Comparison of ENCODE assay signal across 8 cellular contexts in genomic region chr1:181044449-181044966, GRCh38. TPM values are rescaled to one million over a fixed set of nuclear protein-coding genes. Genes with fewer than 3 reads are reported as not detected.
A peak's percentile ranks its signal among the peaks of the same experiment; 100 is the strongest.
DNase-seq lines count a peak whose midpoint lies in the region; ATAC-seq and TF ChIP-seq lines count a peak whose summit lies in the region.

No MANE protein-coding gene starts in this region.

- peaks cover 30% of the 10 kb centered on the region for H3K36me3 Mint-ChIP-seq in MCF 10A (ENCODE audit: insufficient read depth, unreplicated experiment)

- no peak overlapping the region for H3K9ac ChIP-seq in IMR-90 (ENCODE audit: low read depth, low read length)

- no peaks in the 10 kb centered on the region for H3K9me3 ChIP-seq in IMR-90 (ENCODE audit: control insufficient read depth, insufficient read depth, low read length)

- no peaks in the 10 kb centered on the region for H3K9me3 Mint-ChIP-seq in MCF 10A (ENCODE audit: unreplicated experiment)

- no peak overlapping the region for H3K4me2 ChIP-seq in IMR-90 (ENCODE audit: low read depth, low read length)

- no peak overlapping the region for H3K23ac ChIP-seq in IMR-90 (ENCODE audit: low read depth, low read length)

- ATAC-seq in GM21447 (IDR thresholded peaks at IDR 0.05; ENCODE audit: unreplicated experiment), result peak; percentile 77
- peak; percentile 29; the same call in 1 of the 2 replicates for ATAC-seq in IMR-90 (ENCODE audit: low read depth)

- CTCF ChIA-PET in IMR-90 (lab: Yijun Ruan, JAX), result interaction anchor here (0.6 kb wide), 1 partner anchor 329 kb away, joined by 8 read pairs; no protein-coding TSS in a partner anchor
- CTCF ChIA-PET in MCF 10A (lab: Yijun Ruan, JAX), result interaction anchor here (0.6 to 7.8 kb wide), 12 partner anchors 9 to 163 kb away, joined by 3 to 58 read pairs (median 4); partner anchors contain the start of gene MR1

- DNase-seq in GM06990 (ENCODE audit: extremely low read depth, insufficient read length) (peak; percentile 39), IMR-90 (peak; percentile 26), MCF 10A (ENCODE audit: unreplicated experiment) (peak; percentile 99), NCI-H510A (lab: John Stamatoyannopoulos, UW) (no peak), DMS 273 treated with DMSO at 0.1 percent for 48 hours (lab: John Stamatoyannopoulos, UW) (no peak), NCI-H2029 (lab: John Stamatoyannopoulos, UW) (no peak)
- peak in 2 of 3 experiments; percentile 22 to 46 for DNase-seq in stimulated activated CD4-positive, alpha-beta T cell treated with anti-CD3 and anti-CD28 coated beads, TNF-alpha, amount 100 ng/mL, for 24 hours (ENCODE audit: low read depth in 3 of 3)

- H3K56ac ChIP-seq in IMR-90 (ENCODE audit: extremely low read depth, insufficient read depth, low read length), result no peak overlapping the region

- no peak overlapping the region for H2BK20ac ChIP-seq in IMR-90 (ENCODE audit: low read depth, low read length)

- peak overlapping the region; percentile 38 for H3K4me3 ChIP-seq in GM06990 (replicated peaks; ENCODE audit: low read depth, low read length)
- H3K4me3 ChIP-seq in IMR-90 (ENCODE audit: insufficient read depth, low read depth, low read length), result no peak overlapping the region

- peak overlapping the region in 1 of 2 experiments; percentile 24; a peak in 1 of 4 replicates for H4K8ac ChIP-seq in IMR-90 (ENCODE audit: low read depth in 2 of 2, low read length in 2 of 2)

- no peak overlapping the region for H3K4ac ChIP-seq in IMR-90 (ENCODE audit: low read depth, low read length)

- dilution Hi-C loops in IMR-90 (cut with HindIII; ENCODE audit: low sequenced_read_pairs, unreplicated experiment), result no loop called here

- H3K4me1 ChIP-seq in IMR-90 (ENCODE audit: control insufficient read depth, insufficient read depth, low read length), result peaks cover 9% of the 10 kb centered on the region

- no peak for TF ChIP-seq RAD21 in IMR-90 (IDR thresholded peaks at IDR 0.05; ENCODE audit: low read length)

- H3K79me1 ChIP-seq in IMR-90 (ENCODE audit: low read depth in 1 of 2, low read length in 2 of 2), result no peaks in the 10 kb centered on the region

- H3K4me1 Mint-ChIP-seq in MCF 10A (ENCODE audit: insufficient read depth, unreplicated experiment), result peaks cover 41% of the 10 kb centered on the region

- H3K27me3 Mint-ChIP-seq in MCF 10A (ENCODE audit: insufficient read depth, unreplicated experiment), result no peaks in the 10 kb centered on the region

- H3K27me3 ChIP-seq in GM06990 (replicated peaks; ENCODE audit: control insufficient read depth, insufficient read depth, low read length) (no peaks in the 10 kb centered on the region), IMR-90 (ENCODE audit: control insufficient read depth, insufficient read depth, low read length) (no peaks in the 10 kb centered on the region)

- 100% methylated on average over 1 of the region's 5 CpGs; no CpG with 5 or more reads in 1 of the 2 experiments for WGBS in IMR-90 (ENCODE audit: extremely low coverage in 2 of 2, insufficient read length in 1 of 2), 2 experiments

- peak overlapping the region; percentile 58 for H3K4me3 Mint-ChIP-seq in MCF 10A (ENCODE audit: unreplicated experiment)

- peak overlapping the region; percentile 30; the same call in 1 of the 2 replicates for H3K18ac ChIP-seq in IMR-90 (ENCODE audit: low read depth, low read length)

- no peak overlapping the region; the same call in 1 of the 2 replicates for H4K91ac ChIP-seq in IMR-90 (ENCODE audit: insufficient read depth, low read depth, low read length)

- TF ChIP-seq CTCF in GM06990 (IDR thresholded peaks at IDR 0.05; ENCODE audit: insufficient read depth, low read length, poor library complexity, severe bottlenecking) (no peak), IMR-90 (conservative IDR thresholded peaks at IDR 0.05; ENCODE audit: low read depth, low read length) (no peak), MCF 10A (IDR thresholded peaks at IDR 0.05; ENCODE audit: unreplicated experiment) (no peak)

- H2BK5ac ChIP-seq in IMR-90 (ENCODE audit: low read depth, low read length, poor library complexity, severe bottlenecking), result no peak overlapping the region

- peak overlapping the region; percentile 88 for H3K27ac Mint-ChIP-seq in MCF 10A (ENCODE audit: low read depth, unreplicated experiment)

- intact Hi-C loops in IMR-90 (cut with micrococcal nuclease), result no loop called here
- intact Hi-C loops in MCF 10A (cut with micrococcal nuclease), result no loop called here

- H2AK9ac ChIP-seq in IMR-90 (replicated peaks; ENCODE audit: low read depth, low read length, poor library complexity), result no peak overlapping the region

- H2AK5ac ChIP-seq in IMR-90 (ENCODE audit: low read depth, low read length), result peak overlapping the region; percentile 4; the same call in 1 of the 2 replicates

- no peak for TF ChIP-seq POLR2A in IMR-90 (IDR thresholded peaks at IDR 0.05; ENCODE audit: low read depth, low read length)

- BruUV-seq in IMR-90 (replicated peaks; lab: Mats Ljungman, UMichigan), result no TSS peak
- BruUV-seq in MCF 10A (replicated peaks; lab: Mats Ljungman, UMichigan), result no TSS peak

- H3K9me1 ChIP-seq in IMR-90 (ENCODE audit: insufficient read depth, low read length), result no peaks in the 10 kb centered on the region

- H3K36me3 ChIP-seq in GM06990 (ENCODE audit: control insufficient read depth, insufficient read depth, low read length), result peaks cover 7% of the 10 kb centered on the region
- H3K36me3 ChIP-seq in IMR-90 (ENCODE audit: control insufficient read depth, insufficient read depth, low read length), result no peaks in the 10 kb centered on the region

- H4K20me1 ChIP-seq in IMR-90 (ENCODE audit: insufficient read depth, low read length), result no peaks in the 10 kb centered on the region

- H4K5ac ChIP-seq in IMR-90 (ENCODE audit: low read depth, low read length), result no peak overlapping the region

- POLR2A ChIA-PET in IMR-90 (lab: Charles Lee; ENCODE audit: unreplicated experiment), result interaction anchor here (0.6 kb wide), 1 partner anchor 1744 kb away, joined by 3 read pairs; no protein-coding TSS in a partner anchor
- POLR2A ChIA-PET in MCF 10A (lab: Yijun Ruan, JAX), result interaction anchor here (0.7 to 13.9 kb wide), 27 partner anchors 10 to 748 kb away, joined by 3 to 309 read pairs (median 5); partner anchors contain the start of genes ACBD6, IER5, MR1 and STX6

- peak overlapping the region; percentile 63 for H2AFZ ChIP-seq in IMR-90 (replicated peaks; ENCODE audit: low read length, poor library complexity)

- peak overlapping the region; percentile 29; the same call in 1 of the 2 replicates for H2BK120ac ChIP-seq in IMR-90 (ENCODE audit: low read depth, low read length)

- no peak overlapping the region for H2BK15ac ChIP-seq in IMR-90 (ENCODE audit: low read depth, low read length)

- no peak overlapping the region for H3K27ac ChIP-seq in IMR-90 (ENCODE audit: insufficient read depth, low read length)

- in situ Hi-C loops in IMR-90 (cut with MboI; ENCODE audit: low sequenced_read_pairs), result no loop called here

- no peak overlapping the region; the same call in 1 of the 2 replicates for H3K14ac ChIP-seq in IMR-90 (replicated peaks; ENCODE audit: low read depth, low read length)

TF ChIP-seq in IMR-90, 13 proteins besides CTCF, POLR2A, EP300 and RAD21:
- TF ChIP-seq MAZ (IDR thresholded peaks at IDR 0.05; ENCODE audit: borderline replicate concordance, low read depth, low read length) (no peak), FOS (IDR thresholded peaks at IDR 0.05; ENCODE audit: low read depth, low read length) (0 out of 2 replicates have a peak, but pooled peaks have one; percentile 4)
TF ChIP-seq in IMR-90: peak in this region for 1.

RNA-seq across cellular contexts. Expression of gene MR1, which starts 10.7 kb away (rescaled TPM):
- total RNA-seq in IMR-90 (2012; rRNA removed), result 5.0 and 6.1 TPM in 2 replicates
- polyA plus RNA-seq in IMR-90 (2012; rRNA removed), result 5.0 and 6.0 TPM in 2 replicates
- polyA plus RNA-seq in IMR-90 (2012; cell fraction: cytosol; rRNA removed), result 2.1 and 3.4 TPM in 2 replicates
- polyA plus RNA-seq in IMR-90 (2012; cell fraction: nucleus; rRNA removed; ENCODE audit: low replicate concordance), result 1.8 and 4.0 TPM in 2 replicates
- total RNA-seq in MCF 10A (2022), result 33.4 and 46.6 TPM in 2 replicates

RNA-seq across cellular contexts. Expression of gene STX6, which starts 21.8 kb away (rescaled TPM):
- total RNA-seq in IMR-90 (2012; rRNA removed), result 31.4 and 38.0 TPM in 2 replicates
- 14.5 and 16.0 TPM in 2 replicates for polyA plus RNA-seq in IMR-90 (2012; rRNA removed)
- polyA plus RNA-seq in IMR-90 (2012; cell fraction: cytosol; rRNA removed), result 8.8 and 10.4 TPM in 2 replicates
- polyA plus RNA-seq in IMR-90 (2012; cell fraction: nucleus; rRNA removed; ENCODE audit: low replicate concordance), result 7.2 and 15.5 TPM in 2 replicates
- 34.6 and 44.4 TPM in 2 replicates for total RNA-seq in MCF 10A (2022)

RNA-seq across cellular contexts. Expression of gene IER5, which starts 44.0 kb away (rescaled TPM):
- total RNA-seq in IMR-90 (2012; rRNA removed), result 15.8 and 29.4 TPM in 2 replicates
- polyA plus RNA-seq in IMR-90 (2012; rRNA removed), result 27.1 and 28.9 TPM in 2 replicates
- polyA plus RNA-seq in IMR-90 (2012; cell fraction: cytosol; rRNA removed), result 22.5 and 29.5 TPM in 2 replicates
- polyA plus RNA-seq in IMR-90 (2012; cell fraction: nucleus; rRNA removed; ENCODE audit: low replicate concordance), result 32.6 and 44.5 TPM in 2 replicates
- 47.5 and 49.5 TPM in 2 replicates for total RNA-seq in MCF 10A (2022)

Comparison
In these comparisons a context has a peak if more than half of its experiments do, and no peak if none do; other contexts are left out.
1. DNase-seq: peak in GM06990 (single experiment), IMR-90 (single experiment), MCF 10A (single experiment) and stimulated activated CD4-positive, alpha-beta T cell treated with anti-CD3 and anti-CD28 coated beads, TNF-alpha, amount 100 ng/mL, for 24 hours (2 of 3); none in NCI-H510A (single experiment), DMS 273 treated with DMSO at 0.1 percent for 48 hours (single experiment) and NCI-H2029 (single experiment).